Comparison of ENCODE assay signal across 27 cellular contexts in genomic region chr4:109041463-109041862, GRCh38.
DNase-seq lines count a peak whose midpoint lies in the region; ATAC-seq and TF ChIP-seq lines count a peak whose summit lies in the region.
"Had no signal": no experiment of that assay in that cellular context is flagged by ENCODE, and none has a peak within 500 bp of the region (broad histone marks: within the 10 kb centered on the region; RNA-seq: fewer than 3 reads in every experiment).

No MANE protein-coding gene starts in this region.

- no peak for ATAC-seq in lower lobe of right lung
- no peak for ATAC-seq in stimulated activated memory B cell treated with anti-CD40 and anti-IgM and Interleukin-4, amounts not matched to agents 10 μg/mL and 1 μg/mL and 100 μg/mL, for 72 hours
- no peak for ATAC-seq in GM18907 (IDR thresholded peaks at IDR 0.05; ENCODE audit: unreplicated experiment)
- ATAC-seq: activated T-cell treated with anti-CD3 and anti-CD28 coated beads, Interleukin-2, amount 50 U/mL, for 4 hours; CD8-positive, alpha-beta T cell; effector memory CD8-positive, alpha-beta T cell; HepG2; left ventricle myocardium superior; natural killer cell treated with Interleukin-12 subunit alpha and Interleukin-12 subunit beta and Interleukin-15 and Interleukin-18, amount 100 ng/mL, for 72 hours had no signal

- no peaks in the 10 kb centered on the region for H3K27me3 Mint-ChIP-seq in stimulated activated memory B cell treated with anti-CD40 and anti-IgM and Interleukin-4, amounts not matched to agents 10 μg/mL and 1 μg/mL and 100 μg/mL, for 72 hours
- H3K27me3 Mint-ChIP-seq: B cell had no signal

- DNase-seq in EH (ENCODE audit: low read depth) (peak; percentile 66), NCI-H226 (peak; percentile 26), choroid plexus epithelial cell (ENCODE audit: low read depth) (peak; percentile 79), kidney tubule cell (ENCODE audit: low spot score) (peak; percentile 22), medulla oblongata (ENCODE audit: extremely low spot score) (no peak), lower lobe of right lung (no peak)
- DNase-seq: activated CD4-positive, alpha-beta T cell treated with anti-CD3 and anti-CD28 coated beads, Interleukin-2, amount 10 ng/mL, durations not matched to agents 24 days and 14 days; activated gamma-delta T cell treated with Interleukin-2 at 50 U/mL for 16 hours; activated T-cell treated with anti-CD3 and anti-CD28 coated beads, Interleukin-2, amount 50 U/mL, for 4 hours; CD8-positive, alpha-beta T cell; cortex of kidney; effector memory CD8-positive, alpha-beta T cell; erythroblast; left ventricle myocardium superior; NCI-H1092; NCI-H1930; NCI-H526 treated with DMSO at 0.1 percent for 48 hours; retina; stimulated activated CD4-positive, alpha-beta T cell treated with anti-CD3 and anti-CD28 coated beads, Interleukin-2, amount 100 ng/mL, for 24 hours; tibial artery had no signal

- no peak overlapping the region for H3K4me3 Mint-ChIP-seq in stimulated activated memory B cell treated with anti-CD40 and anti-IgM and Interleukin-4, amounts not matched to agents 10 μg/mL and 1 μg/mL and 100 μg/mL, for 72 hours
- H3K4me3 Mint-ChIP-seq: activated CD4-positive, alpha-beta T cell treated with anti-CD3 and anti-CD28 coated beads, Interleukin-2, amount 10 ng/mL, durations not matched to agents 24 days and 14 days; activated T-cell treated with anti-CD3 and anti-CD28 coated beads, Interleukin-2, amount 50 U/mL, for 4 hours; B cell; CD8-positive, alpha-beta T cell; effector memory CD8-positive, alpha-beta T cell; natural killer cell treated with Interleukin-12 subunit alpha and Interleukin-12 subunit beta and Interleukin-15 and Interleukin-18, amount 100 ng/mL, for 72 hours had no signal

- H3K27ac Mint-ChIP-seq in stimulated activated memory B cell treated with anti-CD40 and anti-IgM and Interleukin-4, amounts not matched to agents 10 μg/mL and 1 μg/mL and 100 μg/mL, for 72 hours = no peak overlapping the region
- H3K27ac Mint-ChIP-seq: activated CD4-positive, alpha-beta T cell treated with anti-CD3 and anti-CD28 coated beads, Interleukin-2, amount 10 ng/mL, durations not matched to agents 24 days and 14 days; B cell; CD8-positive, alpha-beta T cell; effector memory CD8-positive, alpha-beta T cell; natural killer cell treated with Interleukin-12 subunit alpha and Interleukin-12 subunit beta and Interleukin-15 and Interleukin-18, amount 100 ng/mL, for 72 hours had no signal

- H3K4me3 ChIP-seq in choroid plexus epithelial cell (ENCODE audit: low read depth, low read length) (no peak overlapping the region), lower lobe of right lung (no peak overlapping the region)
- H3K4me3 ChIP-seq: HAP-1, smooth muscle cell, tibial artery had no signal

- H3K4me1 Mint-ChIP-seq in stimulated activated memory B cell treated with anti-CD40 and anti-IgM and Interleukin-4, amounts not matched to agents 10 μg/mL and 1 μg/mL and 100 μg/mL, for 72 hours = no peaks in the 10 kb centered on the region

- no peaks in the 10 kb centered on the region for H3K36me3 ChIP-seq in lower lobe of right lung
- H3K36me3 ChIP-seq: HAP-1, tibial artery had no signal

- H3K4me1 ChIP-seq in lower lobe of right lung = peaks cover 3% of the 10 kb centered on the region
- H3K4me1 ChIP-seq: HAP-1 had no signal

- no peaks in the 10 kb centered on the region for H3K9me3 ChIP-seq in lower lobe of right lung
- H3K9me3 ChIP-seq: HAP-1, tibial artery had no signal

- no peaks in the 10 kb centered on the region for H3K36me3 Mint-ChIP-seq in stimulated activated memory B cell treated with anti-CD40 and anti-IgM and Interleukin-4, amounts not matched to agents 10 μg/mL and 1 μg/mL and 100 μg/mL, for 72 hours
- H3K36me3 Mint-ChIP-seq: CD8-positive, alpha-beta T cell; natural killer cell treated with Interleukin-12 subunit alpha and Interleukin-12 subunit beta and Interleukin-15 and Interleukin-18, amount 100 ng/mL, for 72 hours had no signal

- TF ChIP-seq CTCF in choroid plexus epithelial cell (conservative IDR thresholded peaks at IDR 0.05; ENCODE audit: low read depth, low read length) = no peak
- TF ChIP-seq CTCF in lower lobe of right lung (IDR thresholded peaks at IDR 0.05) = no peak

- no peaks in the 10 kb centered on the region for H3K27me3 ChIP-seq in lower lobe of right lung (ENCODE audit: low read depth)
- H3K27me3 ChIP-seq: tibial artery had no signal

- peaks cover 4% of the 10 kb centered on the region for H3K9me3 Mint-ChIP-seq in stimulated activated memory B cell treated with anti-CD40 and anti-IgM and Interleukin-4, amounts not matched to agents 10 μg/mL and 1 μg/mL and 100 μg/mL, for 72 hours
- H3K9me3 Mint-ChIP-seq: activated T-cell treated with anti-CD3 and anti-CD28 coated beads, Interleukin-2, amount 50 U/mL, for 4 hours; CD8-positive, alpha-beta T cell; effector memory CD8-positive, alpha-beta T cell had no signal

- no peak overlapping the region for H3K27ac ChIP-seq in lower lobe of right lung
- H3K27ac ChIP-seq: tibial artery had no signal

- intact Hi-C loops in lower lobe of right lung (cut with DNase I) = no loop called here

Comparison
In these comparisons a context has a peak if more than half of its experiments do, and no peak if none do; other contexts are left out.
1. DNase-seq: peak in EH (single experiment), NCI-H226 (single experiment), choroid plexus epithelial cell (single experiment) and kidney tubule cell (single experiment); none in medulla oblongata (single experiment) and lower lobe of right lung (single experiment).